ENCODE assay signal across 9 cellular contexts in genomic region chr3:12471228-12471627, GRCh38. TPM values are rescaled to one million over a fixed set of nuclear protein-coding genes. Genes with fewer than 3 reads are reported as not detected.
DNase-seq lines count a peak whose midpoint lies in the region; ATAC-seq lines count a peak whose summit lies in the region.
"Had no signal": no experiment of that assay in that cellular context is flagged by ENCODE, and none has a peak within 500 bp of the region (broad histone marks: within the 10 kb centered on the region; RNA-seq: fewer than 3 reads in every experiment).

No MANE protein-coding gene starts in this region.

- H3K27ac Mint-ChIP-seq in activated naive CD8-positive, alpha-beta T cell treated with anti-CD3 and anti-CD28 coated beads for 36 hours = peak overlapping the region; percentile 62
- H3K27ac Mint-ChIP-seq: IgD-negative memory B cell had no signal

- peak; percentile 42 for DNase-seq in RPMI7951 (ENCODE audit: low read depth)
- peak; percentile 66 for DNase-seq in activated naive CD8-positive, alpha-beta T cell treated with anti-CD3 and anti-CD28 coated beads for 36 hours
- peak; percentile 60 for DNase-seq in stimulated activated CD4-positive, alpha-beta T cell treated with anti-CD3 and anti-CD28 coated beads, Interleukin-4, amount 100 ng/mL, for 1 hour
- no peak for DNase-seq in superior temporal gyrus (ENCODE audit: extremely low spot score)
- no peak for DNase-seq in hepatic stellate cell (ENCODE audit: low spot score)

- ATAC-seq in GM18502 (IDR thresholded peaks at IDR 0.05; ENCODE audit: poor library complexity, unreplicated experiment) (peak; percentile 44), GM18498 (IDR thresholded peaks at IDR 0.05; ENCODE audit: unreplicated experiment) (no peak), HG02571 (IDR thresholded peaks at IDR 0.05; ENCODE audit: unreplicated experiment) (no peak)

- H3K4me3 Mint-ChIP-seq in activated naive CD8-positive, alpha-beta T cell treated with anti-CD3 and anti-CD28 coated beads for 36 hours = no peak overlapping the region

- no peaks in the 10 kb centered on the region for H3K9me3 Mint-ChIP-seq in activated naive CD8-positive, alpha-beta T cell treated with anti-CD3 and anti-CD28 coated beads for 36 hours
- H3K9me3 Mint-ChIP-seq: IgD-negative memory B cell had no signal

- H3K4me1 Mint-ChIP-seq in activated naive CD8-positive, alpha-beta T cell treated with anti-CD3 and anti-CD28 coated beads for 36 hours = peaks cover 15% of the 10 kb centered on the region

- peaks cover 1% of the 10 kb centered on the region for H3K36me3 Mint-ChIP-seq in activated naive CD8-positive, alpha-beta T cell treated with anti-CD3 and anti-CD28 coated beads for 36 hours
- H3K36me3 Mint-ChIP-seq: IgD-negative memory B cell had no signal

- H3K27me3 Mint-ChIP-seq in activated naive CD8-positive, alpha-beta T cell treated with anti-CD3 and anti-CD28 coated beads for 36 hours = peaks cover 3% of the 10 kb centered on the region

RNA-seq across cellular contexts. Expression of gene TSEN2, which starts 13.1 kb away (rescaled TPM):
- 8.0 and 12.4 TPM in 2 replicates for total RNA-seq in RPMI7951 (2014; rRNA removed; shearing (Covaris generic))
- 10 to 100 TPM; 24.7 to 29.7 TPM for total RNA-seq in activated naive CD8-positive, alpha-beta T cell treated with anti-CD3 and anti-CD28 coated beads for 36 hours

Comparison
In these comparisons a context has a peak if more than half of its experiments do, and no peak if none do; other contexts are left out.
1. DNase-seq: peak in RPMI7951 (single experiment), activated naive CD8-positive, alpha-beta T cell treated with anti-CD3 and anti-CD28 coated beads for 36 hours (single experiment) and stimulated activated CD4-positive, alpha-beta T cell treated with anti-CD3 and anti-CD28 coated beads, Interleukin-4, amount 100 ng/mL, for 1 hour (single experiment); none in superior temporal gyrus (single experiment) and hepatic stellate cell (single experiment).